Comparison of ENCODE assay signal across 16 cellular contexts in genomic region chrX:5086388-5086787, GRCh38.
A peak's percentile ranks its signal among the peaks of the same experiment; 100 is the strongest.
DNase-seq lines count a peak whose midpoint lies in the region; ATAC-seq and TF ChIP-seq lines count a peak whose summit lies in the region.
"Had no signal": no experiment of that assay in that cellular context is flagged by ENCODE, and none has a peak within 500 bp of the region (broad histone marks: within the 10 kb centered on the region; RNA-seq: fewer than 3 reads in every experiment).

No MANE protein-coding gene starts in this region.

- no peaks in the 10 kb centered on the region for H3K27me3 ChIP-seq in mammary epithelial cell (ENCODE audit: insufficient read depth, low read length)
- no peaks in the 10 kb centered on the region for H3K27me3 ChIP-seq in breast epithelium
- no peaks in the 10 kb centered on the region for H3K27me3 ChIP-seq in RWPE2 (ENCODE audit: insufficient read depth, poor library complexity, severe bottlenecking)

- no peaks in the 10 kb centered on the region for H3K4me1 ChIP-seq in mammary epithelial cell (ENCODE audit: insufficient read depth, low read length)
- no peaks in the 10 kb centered on the region for H3K4me1 ChIP-seq in breast epithelium
- no peaks in the 10 kb centered on the region for H3K4me1 ChIP-seq in RWPE2 (ENCODE audit: insufficient read depth, poor library complexity, severe bottlenecking)
- H3K4me1 ChIP-seq: Caco-2 had no signal

- no peak overlapping the region for H3K9ac ChIP-seq in mammary epithelial cell (ENCODE audit: insufficient read depth, low read length)

- no peak overlapping the region for H2AFZ ChIP-seq in mammary epithelial cell (ENCODE audit: low read depth, low read length)

- H3K27ac ChIP-seq in mammary epithelial cell (ENCODE audit: insufficient read depth, low read depth, low read length) (no peak overlapping the region), breast epithelium (no peak overlapping the region), RWPE2 (ENCODE audit: poor library complexity, severe bottlenecking) (no peak overlapping the region)
- H3K27ac ChIP-seq: 22Rv1 had no signal

- H3K36me3 ChIP-seq in mammary epithelial cell (ENCODE audit: insufficient read depth, low read length) (no peaks in the 10 kb centered on the region), breast epithelium (no peaks in the 10 kb centered on the region), RWPE2 (ENCODE audit: low read depth) (no peaks in the 10 kb centered on the region)

- CTCF ChIA-PET in mammary epithelial cell (lab: Charles Lee; ENCODE audit: low non-redundant PET): no interaction called here

- H3K4me2 ChIP-seq in mammary epithelial cell (ENCODE audit: insufficient read depth, low read depth, low read length): no peak overlapping the region

- BruUV-seq in mammary epithelial cell (replicated peaks; lab: Mats Ljungman, UMichigan): no TSS peak

- in situ Hi-C loops in mammary epithelial cell (cut with MboI; ENCODE audit: low sequenced_read_pairs in 2 of 2): loop anchor here in 1 of 2 donors (10.0 kb wide), 1 partner anchor 58 kb away; no protein-coding TSS in a partner anchor

- intact Hi-C loops in mammary epithelial cell (cut with micrococcal nuclease) (no loop called here), breast epithelium (cut with DNase I; ENCODE audit: low total_unique reads) (no loop called here)

- ATAC-seq in RWPE2 (ENCODE audit: low read depth) (peak; percentile 57), esophagus mucosa (no peak)
- ATAC-seq: HepG2 had no signal

- H4K20me1 ChIP-seq in mammary epithelial cell (ENCODE audit: insufficient read depth, low read length): no peaks in the 10 kb centered on the region

- no peak for TF ChIP-seq CTCF in mammary epithelial cell (conservative IDR thresholded peaks at IDR 0.05 in 1 of 2, IDR thresholded peaks at IDR 0.05 in 1 of 2; ENCODE audit: extremely low read depth in 1 of 2, insufficient read depth in 1 of 2, low read depth in 1 of 2, low read length in 2 of 2)
- TF ChIP-seq CTCF in breast epithelium (IDR thresholded peaks at IDR 0.05): no peak
- TF ChIP-seq CTCF in RWPE2 (IDR thresholded peaks at IDR 0.05; ENCODE audit: poor library complexity, severe bottlenecking): no peak

- 64% methylated on average over 2 of the region's 2 CpGs for WGBS in mammary epithelial cell (ENCODE audit: low coverage, missing lambda C conversion rate)

- peaks cover 6% of the 10 kb centered on the region for H3K9me3 ChIP-seq in mammary epithelial cell (replicated peaks; ENCODE audit: insufficient read depth, low read length)
- no peaks in the 10 kb centered on the region for H3K9me3 ChIP-seq in breast epithelium
- no peaks in the 10 kb centered on the region for H3K9me3 ChIP-seq in RWPE2 (ENCODE audit: severe bottlenecking)
- H3K9me3 ChIP-seq: Caco-2 had no signal

- DNase-seq in NCI-H1092 treated with DMSO at 0.1 percent for 48 hours (lab: John Stamatoyannopoulos, UW) (peak; percentile 4), NCI-H1092 (lab: John Stamatoyannopoulos, UW) (no peak), mammary epithelial cell (peak; percentile 0), breast epithelium (ENCODE audit: low spot score in 2 of 2) (no peak), RWPE2 (ENCODE audit: low spot score) (no peak), SKM-1 (lab: John Stamatoyannopoulos, UW; ENCODE audit: unreplicated experiment) (no peak), NCI-H1694 treated with DMSO at 0.1 percent for 48 hours (lab: John Stamatoyannopoulos, UW) (no peak)
- DNase-seq: Caco-2; CD8-positive, alpha-beta memory T cell; DND-41; GDM1; HCEC 1CT; HFFc6 had no signal

- no peak overlapping the region for H3K4me3 ChIP-seq in mammary epithelial cell (replicated peaks in 1 of 3; ENCODE audit: insufficient read depth in 1 of 3, low read depth in 2 of 3, low read length in 3 of 3)
- H3K4me3 ChIP-seq in breast epithelium: no peak overlapping the region
- no peak overlapping the region for H3K4me3 ChIP-seq in RWPE2 (ENCODE audit: severe bottlenecking)

- no peak for TF ChIP-seq POLR2A in breast epithelium (IDR thresholded peaks at IDR 0.05)

- H3K79me2 ChIP-seq in mammary epithelial cell (ENCODE audit: insufficient read depth, low read length): no peaks in the 10 kb centered on the region

- dilution Hi-C loops in mammary epithelial cell (cut with HindIII; ENCODE audit: low sequenced_read_pairs): no loop called here

Comparison
In these comparisons a context has a peak if more than half of its experiments do, and no peak if none do; other contexts are left out.
1. DNase-seq: peak in NCI-H1092 treated with DMSO at 0.1 percent for 48 hours (single experiment) and mammary epithelial cell (single experiment); none in NCI-H1092 (single experiment), breast epithelium (0 of 2), RWPE2 (single experiment), SKM-1 (single experiment) and NCI-H1694 treated with DMSO at 0.1 percent for 48 hours (single experiment).